In the genomic region with DNA sequence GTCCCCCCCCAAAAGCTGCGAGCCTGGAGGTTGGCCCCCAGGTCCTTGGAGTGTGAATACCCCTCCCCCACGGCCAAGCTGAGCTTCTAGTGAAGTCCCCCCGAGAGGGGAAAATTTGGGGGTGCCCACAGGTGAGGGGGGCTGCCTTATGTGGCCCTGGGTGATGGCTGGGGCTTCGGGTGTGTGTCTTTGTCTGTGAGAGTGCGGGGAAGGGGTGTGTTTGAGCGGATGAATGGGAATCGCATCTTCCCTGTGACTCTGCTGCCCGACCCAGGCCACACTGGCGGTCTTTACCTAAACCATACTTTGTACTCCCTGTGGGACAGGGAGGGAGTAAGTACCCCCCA, we compare ENCODE assay signal across 8 cellular contexts. TPM values are rescaled to one million over a fixed set of nuclear protein-coding genes. Genes with fewer than 3 reads are reported as not detected.
DNase-seq lines count a peak whose midpoint lies in the region; ATAC-seq and TF ChIP-seq lines count a peak whose summit lies in the region.
"Had no signal": no experiment of that assay in that cellular context is flagged by ENCODE, and none has a peak within 500 bp of the region (broad histone marks: within the 10 kb centered on the region; RNA-seq: fewer than 3 reads in every experiment).

No MANE protein-coding gene starts in this region.

- H3K4me1 ChIP-seq in ES-I3 (ENCODE audit: insufficient read depth, low read length) (peaks cover 9% of the 10 kb centered on the region), OCI-LY1 (ENCODE audit: insufficient read depth, low read length, severe bottlenecking) (peaks cover 16% of the 10 kb centered on the region), esophagus squamous epithelium (peaks cover 13 to 26% (median 15%) of the 10 kb centered on the region in 3 donors)

- H3K27me3 Mint-ChIP-seq in progenitor cell of endocrine pancreas = no peaks in the 10 kb centered on the region

- H3K9ac ChIP-seq in ES-I3 (ENCODE audit: low read depth, low read length) = peak overlapping the region; percentile 81
- H3K9ac ChIP-seq in OCI-LY1 (ENCODE audit: low read length) = no peak overlapping the region

- no peak for DNase-seq in esophagus squamous epithelium (lab: John Stamatoyannopoulos, UW)
- no peak for DNase-seq in progenitor cell of endocrine pancreas (ENCODE audit: low spot score, unreplicated experiment)
- no peak for DNase-seq in omental fat pad (ENCODE audit: low spot score)
- no peak for DNase-seq in NCI-H1694 treated with DMSO at 0.1 percent for 48 hours (lab: John Stamatoyannopoulos, UW)
- no peak for DNase-seq in KG1 (lab: John Stamatoyannopoulos, UW)
- DNase-seq: aorta had no signal

- peak overlapping the region; percentile 92 for H3K27ac Mint-ChIP-seq in progenitor cell of endocrine pancreas

- no peak for TF ChIP-seq CTCF in OCI-LY1 (IDR thresholded peaks at IDR 0.05; ENCODE audit: low read length)
- no peak for TF ChIP-seq CTCF in esophagus squamous epithelium (IDR thresholded peaks at IDR 0.05)
- no peak for TF ChIP-seq CTCF in progenitor cell of endocrine pancreas (IDR thresholded peaks at IDR 0.05; ENCODE audit: unreplicated experiment)
- TF ChIP-seq CTCF in omental fat pad (IDR thresholded peaks at IDR 0.05) = no peak

- H3K36me3 ChIP-seq in ES-I3 (ENCODE audit: insufficient read depth, low read length) = no peaks in the 10 kb centered on the region
- H3K36me3 ChIP-seq in OCI-LY1 (ENCODE audit: insufficient read depth, low read length) = no peaks in the 10 kb centered on the region
- no peaks in the 10 kb centered on the region for H3K36me3 ChIP-seq in esophagus squamous epithelium

- WGBS in esophagus squamous epithelium, 2 donors = 48 to 67% methylated on average over 1 to 4 of the region's 9 CpGs

- ATAC-seq in omental fat pad (ENCODE audit: low FRiP score) = no peak

- intact Hi-C loops in esophagus squamous epithelium (cut with DNase I) = no loop called here

- H3K4me3 ChIP-seq in OCI-LY1 (ENCODE audit: low read depth, low read length, poor library complexity, severe bottlenecking) (peak overlapping the region; percentile 67), esophagus squamous epithelium (peak overlapping the region; percentile 48 to 75 (median 62))

- no peak overlapping the region for H2AFZ ChIP-seq in OCI-LY1 (ENCODE audit: low read length)

- H4K20me1 ChIP-seq in OCI-LY1 (ENCODE audit: insufficient read depth, low read length) = no peaks in the 10 kb centered on the region

- H3K27me3 ChIP-seq in OCI-LY1 (ENCODE audit: insufficient read depth, low read length) (peaks cover 5% of the 10 kb centered on the region), esophagus squamous epithelium (peaks cover 0 to 27% (median 2%) of the 10 kb centered on the region in 4 donors)

- H3K4me1 Mint-ChIP-seq in progenitor cell of endocrine pancreas (ENCODE audit: low read depth) = peaks cover 40% of the 10 kb centered on the region

- H3K79me2 ChIP-seq in OCI-LY1 (ENCODE audit: insufficient read depth, low read length) = no peaks in the 10 kb centered on the region

- H3K36me3 Mint-ChIP-seq in progenitor cell of endocrine pancreas (ENCODE audit: insufficient read depth) = peaks cover 4% of the 10 kb centered on the region

- H3K9me3 Mint-ChIP-seq in progenitor cell of endocrine pancreas (ENCODE audit: low read depth) = no peaks in the 10 kb centered on the region

- H3F3A ChIP-seq in OCI-LY1 (ENCODE audit: insufficient read depth, low read length) = no peaks in the 10 kb centered on the region

- peak overlapping the region; percentile 94 for H3K4me3 Mint-ChIP-seq in progenitor cell of endocrine pancreas (ENCODE audit: low read depth)

- H3K4me2 ChIP-seq in OCI-LY1 (ENCODE audit: low read length) = peak overlapping the region; percentile 75

- H3K9me2 ChIP-seq in OCI-LY1 (ENCODE audit: low read depth, low read length) = no peaks in the 10 kb centered on the region

- no peaks in the 10 kb centered on the region for H3K9me3 ChIP-seq in ES-I3 (ENCODE audit: control insufficient read depth, insufficient read depth, low read length)
- H3K9me3 ChIP-seq in OCI-LY1 (ENCODE audit: low read length) = no peaks in the 10 kb centered on the region
- H3K9me3 ChIP-seq in esophagus squamous epithelium = no peaks in the 10 kb centered on the region

- H3K27ac ChIP-seq in OCI-LY1 (ENCODE audit: low read depth, low read length, poor library complexity, severe bottlenecking) (no peak overlapping the region), esophagus squamous epithelium (no peak overlapping the region)

- TF ChIP-seq POLR2A in esophagus squamous epithelium (IDR thresholded peaks at IDR 0.05) = no peak

RNA-seq across cellular contexts. Expression of a gene that starts 1.2 kb away (rescaled TPM):
- total RNA-seq in esophagus squamous epithelium = under 1 TPM; 0.29 to 0.95 (median 0.48) TPM
- total RNA-seq in progenitor cell of endocrine pancreas = 89.4 and 91.2 TPM in 2 replicates
- total RNA-seq in omental fat pad = under 1 TPM in 3 of 4 donors, not detected in 1; 0.09 to 0.38 (median 0.12) TPM

Comparison
In these comparisons a context has a peak if more than half of its experiments do, and no peak if none do; other contexts are left out.
1. RNA of a gene that starts 1.2 kb away (total RNA-seq): 89.4 to 91.2 TPM in progenitor cell of endocrine pancreas; 0.29 to 0.95 TPM in esophagus squamous epithelium and 0.09 to 0.38 TPM in omental fat pad; every median in the first group is over 10 times any median in the second.